ENCODE assay signal across 8 cellular contexts in the genomic region with DNA sequence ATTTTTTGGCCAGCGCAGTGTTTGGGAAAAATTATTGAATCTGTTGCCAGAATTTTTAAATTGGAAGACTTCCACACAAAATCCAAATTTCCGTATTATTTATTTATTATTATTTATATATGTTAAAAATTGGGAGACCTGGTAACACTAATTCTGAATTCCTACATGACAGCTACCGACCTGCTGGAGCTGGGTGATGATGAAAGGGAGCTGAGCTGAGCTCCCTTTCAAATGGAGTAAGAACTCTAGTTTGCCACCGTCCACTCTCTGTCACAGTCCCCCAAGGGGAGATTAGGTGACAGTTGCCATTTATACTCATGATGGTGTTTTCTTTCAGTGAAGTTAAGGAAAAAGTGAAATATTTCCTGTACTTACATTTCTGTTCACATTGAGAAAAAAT. TPM values are rescaled to one million over a fixed set of nuclear protein-coding genes. Genes with fewer than 3 reads are reported as not detected.
A peak's percentile ranks its signal among the peaks of the same experiment; 100 is the strongest.
DNase-seq lines count a peak whose midpoint lies in the region; ATAC-seq and TF ChIP-seq lines count a peak whose summit lies in the region.

No MANE protein-coding gene starts in this region.

- H3K4me3 ChIP-seq in lung, result peak overlapping the region; percentile 92
- peak overlapping the region in 3 of 4 donors; percentile 66 to 94 (median 87) for H3K4me3 ChIP-seq in upper lobe of left lung

- H3K27me3 ChIP-seq in lung (ENCODE audit: control insufficient read depth, insufficient read depth), result no peaks in the 10 kb centered on the region
- no peaks in the 10 kb centered on the region for H3K27me3 ChIP-seq in upper lobe of left lung

- peaks cover 0 to 2% of the 10 kb centered on the region in 2 donors for H3K36me3 ChIP-seq in lung (ENCODE audit: control insufficient read depth in 2 of 2, insufficient read depth in 2 of 2, low read length in 2 of 2)
- no peaks in the 10 kb centered on the region for H3K36me3 ChIP-seq in upper lobe of left lung

- peaks cover 2% of the 10 kb centered on the region for H3K36me3 Mint-ChIP-seq in activated naive CD4-positive, alpha-beta T cell treated with anti-CD3 and anti-CD28 coated beads, Interleukin-2, amount 50 U/mL, for 24 hours
- peaks cover 3% of the 10 kb centered on the region for H3K36me3 Mint-ChIP-seq in activated naive CD8-positive, alpha-beta T cell treated with anti-CD3 and anti-CD28 coated beads, Interleukin-2, amount 50 U/mL, for 24 hours (ENCODE audit: low read depth)

- H3K4me3 Mint-ChIP-seq in activated naive CD4-positive, alpha-beta T cell treated with anti-CD3 and anti-CD28 coated beads, Interleukin-2, amount 50 U/mL, for 24 hours, result peak overlapping the region; percentile 95
- peak overlapping the region; percentile 94 for H3K4me3 Mint-ChIP-seq in activated naive CD8-positive, alpha-beta T cell treated with anti-CD3 and anti-CD28 coated beads, Interleukin-2, amount 50 U/mL, for 24 hours

- H3K4me1 ChIP-seq in lung (ENCODE audit: control insufficient read depth in 2 of 2, insufficient read depth in 2 of 2, low read length in 2 of 2), result peaks cover 11 to 13% of the 10 kb centered on the region in 2 donors
- peaks cover 14 to 47% (median 19%) of the 10 kb centered on the region in 4 donors for H3K4me1 ChIP-seq in upper lobe of left lung

- WGBS in lung, 2 donors, result 51 to 74% methylated on average over 4 of the region's 4 CpGs
- 47 to 56% methylated on average over 4 of the region's 4 CpGs for WGBS in upper lobe of left lung, 2 donors

- H3K9me3 ChIP-seq in lung (ENCODE audit: control insufficient read depth in 2 of 2, insufficient read depth in 1 of 2, low read length in 1 of 2), result no peaks in the 10 kb centered on the region
- H3K9me3 ChIP-seq in upper lobe of left lung, result no peaks in the 10 kb centered on the region

- H3K27ac ChIP-seq in lung (ENCODE audit: low read depth in 1 of 2, low read length in 1 of 2) (no peak overlapping the region), upper lobe of left lung (peak overlapping the region in 3 of 4 donors; percentile 89 to 97 (median 93))

- H3K9me3 Mint-ChIP-seq in activated naive CD4-positive, alpha-beta T cell treated with anti-CD3 and anti-CD28 coated beads, Interleukin-2, amount 50 U/mL, for 24 hours, result no peaks in the 10 kb centered on the region
- no peaks in the 10 kb centered on the region for H3K9me3 Mint-ChIP-seq in activated naive CD8-positive, alpha-beta T cell treated with anti-CD3 and anti-CD28 coated beads, Interleukin-2, amount 50 U/mL, for 24 hours

- TF ChIP-seq CTCF in lung (IDR thresholded peaks at IDR 0.05; ENCODE audit: control extremely low read depth, extremely low read depth) (no peak), upper lobe of left lung (IDR thresholded peaks at IDR 0.05) (no peak)

- no peak for ATAC-seq in activated naive CD8-positive, alpha-beta T cell treated with anti-CD3 and anti-CD28 coated beads, Interleukin-2, amount 50 U/mL, for 24 hours
- no peak for ATAC-seq in lung (ENCODE audit: insufficient read depth, low FRiP score)
- no peak for ATAC-seq in upper lobe of left lung (ENCODE audit: low FRiP score in 2 of 2)
- ATAC-seq in HG03354 (IDR thresholded peaks at IDR 0.05; ENCODE audit: poor library complexity, severe bottlenecking, unreplicated experiment), result no peak

- no peaks in the 10 kb centered on the region for H3K27me3 Mint-ChIP-seq in activated naive CD4-positive, alpha-beta T cell treated with anti-CD3 and anti-CD28 coated beads, Interleukin-2, amount 50 U/mL, for 24 hours
- H3K27me3 Mint-ChIP-seq in activated naive CD8-positive, alpha-beta T cell treated with anti-CD3 and anti-CD28 coated beads, Interleukin-2, amount 50 U/mL, for 24 hours, result no peaks in the 10 kb centered on the region

- no peak for DNase-seq in activated naive CD4-positive, alpha-beta T cell treated with Interleukin-2 at 50 U/mL for 16 hours
- DNase-seq in activated naive CD8-positive, alpha-beta T cell treated with anti-CD3 and anti-CD28 coated beads, Interleukin-2, amount 50 U/mL, for 24 hours, result no peak
- DNase-seq in lung (ENCODE audit: low spot score) (no peak), upper lobe of left lung (no peak), islet precursor cell (no peak), head of caudate nucleus (no peak)

- peak overlapping the region; percentile 97 for H3K27ac Mint-ChIP-seq in activated naive CD4-positive, alpha-beta T cell treated with anti-CD3 and anti-CD28 coated beads, Interleukin-2, amount 50 U/mL, for 24 hours
- peak overlapping the region; percentile 89 for H3K27ac Mint-ChIP-seq in activated naive CD8-positive, alpha-beta T cell treated with anti-CD3 and anti-CD28 coated beads, Interleukin-2, amount 50 U/mL, for 24 hours

- intact Hi-C loops in head of caudate nucleus (cut with DNase I), result loop anchor here (5.0 kb wide), 1 partner anchor 66 kb away; no protein-coding TSS in a partner anchor

- TF ChIP-seq POLR2A in upper lobe of left lung (IDR thresholded peaks at IDR 0.05), result no peak

- TF ChIP-seq EP300 in upper lobe of left lung (IDR thresholded peaks at IDR 0.05), result no peak

- H3K4me1 Mint-ChIP-seq in activated naive CD4-positive, alpha-beta T cell treated with anti-CD3 and anti-CD28 coated beads, Interleukin-2, amount 50 U/mL, for 24 hours, result peaks cover 61% of the 10 kb centered on the region
- peaks cover 54% of the 10 kb centered on the region for H3K4me1 Mint-ChIP-seq in activated naive CD8-positive, alpha-beta T cell treated with anti-CD3 and anti-CD28 coated beads, Interleukin-2, amount 50 U/mL, for 24 hours

RNA-seq across cellular contexts. Expression of a gene that starts 1.4 kb away (rescaled TPM):
- total RNA-seq in lung, result 10 to 100 TPM; 42.0 to 47.9 TPM
- 10 to 100 TPM; 12.0 to 14.3 TPM for polyA plus RNA-seq in lung
- total RNA-seq in upper lobe of left lung, result 10 to 100 TPM; 30.9 to 42.7 (median 35.1) TPM

Comparison
In these comparisons a context has a peak if more than half of its experiments do, and no peak if none do; other contexts are left out.
1. H3K27ac ChIP-seq: peak in upper lobe of left lung (3 of 4); none in lung (0 of 2).